In the genomic region with DNA sequence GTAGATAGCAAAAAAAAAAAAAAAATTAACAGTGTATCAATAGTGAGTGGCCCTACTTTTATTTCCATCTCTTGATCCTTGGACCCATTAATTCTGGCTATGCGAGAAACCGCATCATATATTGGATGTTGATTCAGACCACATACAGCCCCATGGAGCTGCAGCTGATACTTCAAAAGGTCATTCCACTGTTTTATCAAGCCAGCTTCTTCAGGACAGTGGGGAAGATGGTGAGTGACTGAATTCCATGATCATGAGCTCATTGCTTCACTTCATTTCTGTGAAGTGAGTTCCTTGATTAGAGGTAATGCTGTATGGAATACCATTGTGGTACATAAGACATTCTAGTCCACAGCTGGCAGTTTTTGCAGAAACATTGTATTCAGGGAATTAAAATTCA, we compare ENCODE assay signal across 16 cellular contexts.
DNase-seq lines count a peak whose midpoint lies in the region; TF ChIP-seq lines count a peak whose summit lies in the region.
"Had no signal": no experiment of that assay in that cellular context is flagged by ENCODE, and none has a peak within 500 bp of the region (broad histone marks: within the 10 kb centered on the region; RNA-seq: fewer than 3 reads in every experiment).

No MANE protein-coding gene starts in this region.

- no peak for TF ChIP-seq CTCF in choroid plexus epithelial cell (conservative IDR thresholded peaks at IDR 0.05; ENCODE audit: low read depth, low read length)
- TF ChIP-seq CTCF in esophagus muscularis mucosa (IDR thresholded peaks at IDR 0.05), result no peak

- H3K9me3 ChIP-seq in BLaER1 treated with 17β-estradiol and CSF1 and Interleukin-3, amounts not matched to agents 10 nM and 100 nM (replicated peaks in 1 of 11), result 0 out of 22 replicates have a peak, but pooled peaks cover 0 to 7% (median 0%) of the 10 kb centered on the region in 11 experiments
- H3K9me3 ChIP-seq in esophagus muscularis mucosa, result no peaks in the 10 kb centered on the region
- H3K9me3 ChIP-seq: BLaER1 had no signal

- TF ChIP-seq POLR2A in esophagus muscularis mucosa (IDR thresholded peaks at IDR 0.05; ENCODE audit: low read depth), result no peak

- H3K36me3 ChIP-seq in BLaER1 treated with 17β-estradiol and CSF1 and Interleukin-3, amounts not matched to agents 10 nM and 100 nM, result no peaks in the 10 kb centered on the region
- no peaks in the 10 kb centered on the region for H3K36me3 ChIP-seq in esophagus muscularis mucosa
- H3K36me3 ChIP-seq: BLaER1 had no signal

- no peak overlapping the region for H3K9ac ChIP-seq in BLaER1 treated with 17β-estradiol and CSF1 and Interleukin-3, amounts not matched to agents 10 nM and 100 nM
- H3K9ac ChIP-seq: BLaER1, GM23248 had no signal

- peak overlapping the region in 6 of 11 experiments; percentile 19 to 74 (median 61); a peak in 11 of 22 replicates for H3K4me2 ChIP-seq in BLaER1 treated with 17β-estradiol and CSF1 and Interleukin-3, amounts not matched to agents 10 nM and 100 nM
- H3K4me2 ChIP-seq: BLaER1 had no signal

- no peak overlapping the region for H3K4me3 ChIP-seq in BLaER1 treated with 17β-estradiol and CSF1 and Interleukin-3, amounts not matched to agents 10 nM and 100 nM
- H3K4me3 ChIP-seq in choroid plexus epithelial cell (ENCODE audit: low read depth, low read length) (no peak overlapping the region), esophagus muscularis mucosa (no peak overlapping the region)
- H3K4me3 ChIP-seq: BLaER1, GM23248 had no signal

- H3K4me1 ChIP-seq in BLaER1 treated with 17β-estradiol and CSF1 and Interleukin-3, amounts not matched to agents 10 nM and 100 nM, result peaks cover 0 to 31% (median 11%) of the 10 kb centered on the region in 10 experiments; a peak in 11 of 20 replicates
- no peaks in the 10 kb centered on the region for H3K4me1 ChIP-seq in esophagus muscularis mucosa
- H3K4me1 ChIP-seq: BLaER1 had no signal

- H3K27ac ChIP-seq in BLaER1 treated with 17β-estradiol and CSF1 and Interleukin-3, amounts not matched to agents 10 nM and 100 nM, result peak overlapping the region in 1 of 11 experiments; percentile 26; a peak in 2 of 22 replicates
- no peak overlapping the region for H3K27ac ChIP-seq in esophagus muscularis mucosa (replicated peaks in 1 of 4)
- H3K27ac ChIP-seq: BLaER1, GM23248 had no signal

- intact Hi-C loops in esophagus muscularis mucosa (cut with DNase I), result no loop called here

- WGBS in esophagus muscularis mucosa, result 96% methylated on average over 2 of the region's 2 CpGs

- H3K27me3 ChIP-seq in BLaER1 treated with 17β-estradiol and CSF1 and Interleukin-3, amounts not matched to agents 10 nM and 100 nM, result no peaks in the 10 kb centered on the region
- no peaks in the 10 kb centered on the region for H3K27me3 ChIP-seq in esophagus muscularis mucosa
- H3K27me3 ChIP-seq: BLaER1 had no signal

- no peak for TF ChIP-seq EP300 in esophagus muscularis mucosa (IDR thresholded peaks at IDR 0.05)

- DNase-seq in NCI-H226, result peak; percentile 62
- peak; percentile 2 for DNase-seq in choroid plexus epithelial cell (ENCODE audit: low read depth)
- peak; percentile 57 for DNase-seq in myocyte (ENCODE audit: low read depth)
- DNase-seq in esophagus muscularis mucosa (ENCODE audit: extremely low spot score), result no peak
- no peak for DNase-seq in T-helper 1 cell
- no peak for DNase-seq in stimulated activated CD8-positive, alpha-beta memory T cell treated with anti-CD3 and anti-CD28 coated beads, Interleukin-4, amount 100 ng/mL, for 48 hours
- DNase-seq in GDM1 (lab: John Stamatoyannopoulos, UW), result no peak
- DNase-seq: DND-41, GM23248, HCEC 1CT, Kasumi-1, NCI-H1417, NCI-H187 treated with DMSO at 0.1 percent for 48 hours, NCI-H526 treated with DMSO at 0.1 percent for 48 hours had no signal

- H4K20me1 ChIP-seq in BLaER1 treated with 17β-estradiol and CSF1 and Interleukin-3, amounts not matched to agents 10 nM and 100 nM, result no peaks in the 10 kb centered on the region
- H4K20me1 ChIP-seq: BLaER1 had no signal

Comparison
In these comparisons a context has a peak if more than half of its experiments do, and no peak if none do; other contexts are left out.
1. DNase-seq: peak in NCI-H226 (single experiment), choroid plexus epithelial cell (single experiment) and myocyte (single experiment); none in esophagus muscularis mucosa (single experiment), T-helper 1 cell (0 of 5), stimulated activated CD8-positive, alpha-beta memory T cell treated with anti-CD3 and anti-CD28 coated beads, Interleukin-4, amount 100 ng/mL, for 48 hours (single experiment) and GDM1 (single experiment).